ENCODE assay signal across 12 cellular contexts in the genomic region with DNA sequence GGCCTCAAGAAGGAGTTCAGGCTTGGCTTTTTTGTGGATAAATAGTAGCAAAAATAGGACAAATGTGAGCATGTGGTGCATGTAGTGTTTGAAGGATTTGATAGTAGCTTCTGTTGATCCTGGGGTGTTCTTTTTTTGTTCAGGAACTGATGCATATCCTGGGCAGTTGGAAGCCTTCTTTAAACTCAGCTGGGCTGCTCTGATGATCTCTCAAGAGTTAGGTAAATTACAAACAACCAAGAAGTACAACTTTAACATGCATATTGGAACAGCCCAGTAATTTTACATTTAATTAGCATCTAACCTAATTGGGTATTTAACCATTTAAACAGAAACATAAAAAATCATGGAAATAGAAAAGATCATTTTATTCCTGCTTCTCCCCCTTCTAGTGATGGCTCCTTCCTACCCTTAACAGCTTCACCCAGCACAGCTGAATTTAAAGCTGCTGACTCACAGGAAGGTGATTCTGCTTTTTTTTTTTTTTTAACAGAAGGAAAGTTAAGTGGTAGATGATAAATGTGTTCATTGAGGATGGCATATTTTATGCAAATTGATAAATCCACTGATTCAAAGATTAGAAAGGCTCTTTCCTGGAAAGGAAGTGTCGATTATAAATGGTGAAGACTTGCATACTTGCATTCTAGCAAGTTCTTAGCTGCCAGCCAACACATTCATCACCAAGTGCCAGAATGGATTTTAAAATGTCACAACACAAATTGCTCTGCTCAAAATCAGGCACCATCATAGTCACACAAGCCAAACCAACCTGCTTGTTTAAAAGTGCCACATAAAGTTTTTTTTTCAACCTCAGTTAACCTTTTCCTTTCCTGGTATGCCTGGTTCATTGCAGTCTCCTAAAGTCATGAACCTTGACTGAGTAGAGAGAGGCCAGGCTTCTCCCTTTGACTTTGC. TPM values are rescaled to one million over a fixed set of nuclear protein-coding genes. Genes with fewer than 3 reads are reported as not detected.
A peak's percentile ranks its signal among the peaks of the same experiment; 100 is the strongest.
DNase-seq lines count a peak whose midpoint lies in the region; ATAC-seq and FAIRE-seq lines count a peak whose summit lies in the region.
"Had no signal": no experiment of that assay in that cellular context is flagged by ENCODE, and none has a peak within 500 bp of the region (broad histone marks: within the 10 kb centered on the region; RNA-seq: fewer than 3 reads in every experiment).

No MANE protein-coding gene starts in this region.

- peaks cover 26% of the 10 kb centered on the region for H3K4me1 Mint-ChIP-seq in activated T-cell treated with anti-CD3 and anti-CD28 coated beads, Interleukin-2, amount 50 U/mL, for 72 hours (ENCODE audit: low read depth)
- H3K4me1 Mint-ChIP-seq in activated T-cell treated with anti-CD3 and anti-CD28 coated beads, Interleukin-2, amount 50 U/mL, for 4 hours (ENCODE audit: low read depth) = peaks cover 17% of the 10 kb centered on the region
- H3K4me1 Mint-ChIP-seq in stimulated activated effector memory CD8-positive, alpha-beta T cell treated with anti-CD3 and anti-CD28 coated beads, Interleukin-12 subunit alpha, Interleukin-12 subunit beta, amount 100 ng/mL, for 72 hours = peaks cover 25% of the 10 kb centered on the region

- H3K36me3 Mint-ChIP-seq in activated T-cell treated with anti-CD3 and anti-CD28 coated beads, Interleukin-2, amount 50 U/mL, for 72 hours (ENCODE audit: insufficient read depth in 2 of 2) = peaks cover 0 to 17% of the 10 kb centered on the region in 2 donors
- H3K36me3 Mint-ChIP-seq in activated T-cell treated with anti-CD3 and anti-CD28 coated beads, Interleukin-2, amount 50 U/mL, for 4 hours (ENCODE audit: insufficient read depth) = peaks cover 20% of the 10 kb centered on the region
- peaks cover 44% of the 10 kb centered on the region for H3K36me3 Mint-ChIP-seq in stimulated activated effector memory CD8-positive, alpha-beta T cell treated with anti-CD3 and anti-CD28 coated beads, Interleukin-12 subunit alpha, Interleukin-12 subunit beta, amount 100 ng/mL, for 72 hours

- peak overlapping the region in 1 of 2 donors; percentile 10 for H3K4me3 Mint-ChIP-seq in activated T-cell treated with anti-CD3 and anti-CD28 coated beads, Interleukin-2, amount 50 U/mL, for 72 hours
- no peak overlapping the region for H3K4me3 Mint-ChIP-seq in activated T-cell treated with anti-CD3 and anti-CD28 coated beads, Interleukin-2, amount 50 U/mL, for 4 hours
- H3K4me3 Mint-ChIP-seq in stimulated activated effector memory CD8-positive, alpha-beta T cell treated with anti-CD3 and anti-CD28 coated beads, Interleukin-12 subunit alpha, Interleukin-12 subunit beta, amount 100 ng/mL, for 72 hours = no peak overlapping the region

- H3K27ac ChIP-seq in epithelial cell of prostate = peak overlapping the region; percentile 49
- H3K27ac ChIP-seq: C4-2B, Peyer's patch had no signal

- no peak for DNase-seq in activated T-cell treated with anti-CD3 and anti-CD28 coated beads, Interleukin-2, amount 50 U/mL, for 72 hours
- no peak for DNase-seq in activated T-cell treated with anti-CD3 and anti-CD28 coated beads, Interleukin-2, amount 50 U/mL, for 4 hours
- peak; percentile 36 for DNase-seq in RCC 7860 (ENCODE audit: low spot score)
- no peak for DNase-seq in epithelial cell of prostate (ENCODE audit: low read depth, low spot score)
- DNase-seq in stimulated activated effector memory CD8-positive, alpha-beta T cell treated with anti-CD3 and anti-CD28 coated beads, Interleukin-12 subunit alpha, Interleukin-12 subunit beta, amount 100 ng/mL, for 72 hours (ENCODE audit: low spot score in 2 of 2) = no peak
- DNase-seq: activated gamma-delta T cell treated with Interleukin-2 at 50 U/mL for 16 hours, Peyer's patch, substantia nigra had no signal

- H3K27ac Mint-ChIP-seq in activated T-cell treated with anti-CD3 and anti-CD28 coated beads, Interleukin-2, amount 50 U/mL, for 72 hours = peak overlapping the region; percentile 58
- no peak overlapping the region for H3K27ac Mint-ChIP-seq in stimulated activated effector memory CD8-positive, alpha-beta T cell treated with anti-CD3 and anti-CD28 coated beads, Interleukin-12 subunit alpha, Interleukin-12 subunit beta, amount 100 ng/mL, for 72 hours

- peak; percentile 37 to 76 for ATAC-seq in activated T-cell treated with anti-CD3 and anti-CD28 coated beads, Interleukin-2, amount 50 U/mL, for 72 hours (replicated peaks in 1 of 2)
- no peak for ATAC-seq in activated T-cell treated with anti-CD3 and anti-CD28 coated beads, Interleukin-2, amount 50 U/mL, for 4 hours
- peak; percentile 88 for ATAC-seq in stimulated activated effector memory CD8-positive, alpha-beta T cell treated with anti-CD3 and anti-CD28 coated beads, Interleukin-12 subunit alpha, Interleukin-12 subunit beta, amount 100 ng/mL, for 72 hours
- ATAC-seq in GM21786 (IDR thresholded peaks at IDR 0.05; ENCODE audit: unreplicated experiment) = no peak
- ATAC-seq in GM21360 (IDR thresholded peaks at IDR 0.05; ENCODE audit: unreplicated experiment) = no peak
- no peak for ATAC-seq in GM18861 (IDR thresholded peaks at IDR 0.05; ENCODE audit: unreplicated experiment)

- no peaks in the 10 kb centered on the region for H3K27me3 Mint-ChIP-seq in activated T-cell treated with anti-CD3 and anti-CD28 coated beads, Interleukin-2, amount 50 U/mL, for 72 hours (ENCODE audit: low read depth)
- H3K27me3 Mint-ChIP-seq in activated T-cell treated with anti-CD3 and anti-CD28 coated beads, Interleukin-2, amount 50 U/mL, for 4 hours (ENCODE audit: low read depth) = no peaks in the 10 kb centered on the region

- peak; percentile 87 for FAIRE-seq in RCC 7860 (lab: Jason Lieb, UNC)

- no peaks in the 10 kb centered on the region for H3K9me3 Mint-ChIP-seq in activated T-cell treated with anti-CD3 and anti-CD28 coated beads, Interleukin-2, amount 50 U/mL, for 72 hours
- no peaks in the 10 kb centered on the region for H3K9me3 Mint-ChIP-seq in activated T-cell treated with anti-CD3 and anti-CD28 coated beads, Interleukin-2, amount 50 U/mL, for 4 hours
- H3K9me3 Mint-ChIP-seq in stimulated activated effector memory CD8-positive, alpha-beta T cell treated with anti-CD3 and anti-CD28 coated beads, Interleukin-12 subunit alpha, Interleukin-12 subunit beta, amount 100 ng/mL, for 72 hours = no peaks in the 10 kb centered on the region

RNA-seq across cellular contexts. Expression of a gene that starts 20.0 kb away (rescaled TPM):
- 1 to 10 TPM; 3.7 to 5.4 TPM for total RNA-seq in activated T-cell treated with anti-CD3 and anti-CD28 coated beads, Interleukin-2, amount 50 U/mL, for 72 hours
- total RNA-seq in activated T-cell treated with anti-CD3 and anti-CD28 coated beads, Interleukin-2, amount 50 U/mL, for 4 hours = 1 to 10 TPM in 1 of 3 donors, under 1 TPM in 2; 0.40 to 1.1 (median 0.71) TPM

RNA-seq across cellular contexts. Expression of a gene that starts 23.1 kb away (rescaled TPM):
- 10 to 100 TPM; 45.8 to 46.6 TPM for total RNA-seq in activated T-cell treated with anti-CD3 and anti-CD28 coated beads, Interleukin-2, amount 50 U/mL, for 72 hours
- 10 to 100 TPM; 25.7 to 31.2 (median 30.0) TPM for total RNA-seq in activated T-cell treated with anti-CD3 and anti-CD28 coated beads, Interleukin-2, amount 50 U/mL, for 4 hours

Comparison
In these comparisons a context has a peak if more than half of its experiments do, and no peak if none do; other contexts are left out.
1. ATAC-seq: peak in activated T-cell treated with anti-CD3 and anti-CD28 coated beads, Interleukin-2, amount 50 U/mL, for 72 hours (2 of 2) and stimulated activated effector memory CD8-positive, alpha-beta T cell treated with anti-CD3 and anti-CD28 coated beads, Interleukin-12 subunit alpha, Interleukin-12 subunit beta, amount 100 ng/mL, for 72 hours (single experiment); none in activated T-cell treated with anti-CD3 and anti-CD28 coated beads, Interleukin-2, amount 50 U/mL, for 4 hours (0 of 2), GM21786 (single experiment), GM21360 (single experiment) and GM18861 (single experiment).